In the genomic region with DNA sequence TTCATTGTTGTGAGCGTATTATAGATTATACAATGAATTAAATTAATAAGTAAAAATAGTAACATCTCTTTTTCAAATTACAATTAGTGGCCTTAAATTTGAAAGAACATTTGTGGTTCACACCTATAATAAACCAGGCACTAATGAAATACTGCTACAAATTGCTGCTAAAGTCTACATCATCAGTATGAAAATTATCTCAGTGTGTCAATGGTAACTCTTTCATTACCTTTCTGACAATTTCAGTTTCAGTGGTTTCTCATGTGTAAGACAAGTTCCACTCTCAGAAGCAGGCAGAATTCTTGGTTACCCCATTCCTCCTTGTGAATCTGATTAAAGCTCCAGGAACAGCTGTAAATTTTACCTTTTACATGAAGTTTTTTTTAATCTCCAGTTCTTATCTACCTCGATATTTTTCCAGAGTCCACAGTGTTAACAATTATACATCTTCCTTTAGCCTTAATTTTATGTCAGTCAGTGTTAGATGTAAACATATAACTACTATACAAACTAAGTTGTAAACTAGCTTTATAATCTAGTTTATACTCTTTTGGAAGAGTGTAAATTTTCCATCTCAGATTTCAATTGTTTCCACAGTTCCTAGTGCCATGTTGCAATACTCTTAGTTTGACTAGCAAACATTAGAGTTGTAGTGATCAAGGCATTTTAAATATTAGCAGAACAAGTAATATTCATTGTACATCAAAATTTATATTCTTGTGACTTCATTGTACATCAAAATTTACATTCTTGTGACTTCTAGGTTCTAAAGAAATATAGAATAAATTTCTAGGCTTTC, we compare ENCODE assay signal across 15 cellular contexts.
DNase-seq lines count a peak whose midpoint lies in the region; ATAC-seq and TF ChIP-seq lines count a peak whose summit lies in the region.
"Had no signal": no experiment of that assay in that cellular context is flagged by ENCODE, and none has a peak within 500 bp of the region (broad histone marks: within the 10 kb centered on the region; RNA-seq: fewer than 3 reads in every experiment).

No MANE protein-coding gene starts in this region.

- H3K36me3 ChIP-seq in KMS-11 (ENCODE audit: insufficient read depth) = no peaks in the 10 kb centered on the region

- DNase-seq in GM13977 (ENCODE audit: low spot score) = peak; percentile 2
- DNase-seq in foreskin fibroblast = no peak
- DNase-seq: DMS79 treated with DMSO at 0.1 percent for 48 hours, Kasumi-1, NCI-H1092 treated with DMSO at 0.1 percent for 48 hours, NCI-H146, NCI-H2029 treated with DMSO at 0.1 percent for 48 hours, NCI-H2171, OCI-M1, Right ventricle myocardium superior had no signal

- ATAC-seq in GM19463 (IDR thresholded peaks at IDR 0.05; ENCODE audit: unreplicated experiment) (peak; percentile 48), HG02981 (IDR thresholded peaks at IDR 0.05; ENCODE audit: unreplicated experiment) (peak; percentile 61), GM18502 (IDR thresholded peaks at IDR 0.05; ENCODE audit: poor library complexity, unreplicated experiment) (no peak), HG03460 (IDR thresholded peaks at IDR 0.05; ENCODE audit: unreplicated experiment) (no peak)

- H3K27me3 ChIP-seq in KMS-11 (ENCODE audit: insufficient read depth, low read depth) = no peaks in the 10 kb centered on the region

- H3K79me2 ChIP-seq in KMS-11 (ENCODE audit: insufficient read depth, low read depth) = no peaks in the 10 kb centered on the region

- TF ChIP-seq CTCF in GM13977 (IDR thresholded peaks at IDR 0.05; ENCODE audit: extremely low read depth, insufficient read depth, missing control alignments) (no peak), KMS-11 (conservative IDR thresholded peaks at IDR 0.05; ENCODE audit: low read depth, low read length) (no peak), foreskin fibroblast (IDR thresholded peaks at IDR 0.05; ENCODE audit: low read depth, low read length) (no peak)

- H3K4me1 ChIP-seq in KMS-11 (ENCODE audit: low read depth, poor library complexity, severe bottlenecking) = peaks cover 17% of the 10 kb centered on the region

- H4K20me1 ChIP-seq in KMS-11 (ENCODE audit: insufficient read depth) = no peaks in the 10 kb centered on the region

- no peak overlapping the region for H2AFZ ChIP-seq in KMS-11 (ENCODE audit: low read depth)

- no peak overlapping the region for H3K27ac ChIP-seq in KMS-11

- H3K9ac ChIP-seq in KMS-11 = no peak overlapping the region

- no peak overlapping the region for H3K4me3 ChIP-seq in KMS-11 (IDR thresholded peaks at IDR 0.05; ENCODE audit: insufficient read depth, low read depth, low read length)
- H3K4me3 ChIP-seq in foreskin fibroblast (ENCODE audit: low read depth in 1 of 2, low read length in 2 of 2) = no peak overlapping the region

- peak overlapping the region; percentile 2; the same call in 1 of the 2 replicates for H3K4me2 ChIP-seq in KMS-11

- in situ Hi-C loops in GM13977 (cut with MboI; ENCODE audit: low pct_unique_long_range_greater_than_20kb, low sequenced_read_pairs, unreplicated experiment) = no loop called here

Comparison
In these comparisons a context has a peak if more than half of its experiments do, and no peak if none do; other contexts are left out.
1. ATAC-seq: peak in GM19463 (single experiment) and HG02981 (single experiment); none in GM18502 (single experiment) and HG03460 (single experiment).